20 cellular contexts compared by ENCODE assay signal in the genomic region with DNA sequence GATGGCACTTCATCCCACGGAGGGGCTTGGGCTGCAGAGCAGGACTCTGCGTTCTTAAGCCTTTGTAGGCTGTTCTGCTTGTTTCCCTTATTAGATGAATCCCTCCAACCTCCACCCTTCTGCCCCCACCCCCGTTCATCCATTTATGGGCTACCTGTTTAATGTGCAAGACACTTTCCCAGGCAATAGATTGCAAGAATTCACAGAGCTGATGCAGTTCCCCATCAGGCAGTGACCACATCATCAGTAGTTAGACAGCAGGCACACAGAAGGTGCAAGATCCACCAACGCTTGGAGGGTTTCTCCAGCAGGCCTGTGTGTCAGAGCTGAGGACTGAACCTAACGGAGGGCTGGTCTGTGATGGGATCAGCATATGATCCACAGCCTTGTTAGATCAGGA. TPM values are rescaled to one million over a fixed set of nuclear protein-coding genes. Genes with fewer than 3 reads are reported as not detected.
DNase-seq lines count a peak whose midpoint lies in the region; ATAC-seq and TF ChIP-seq lines count a peak whose summit lies in the region.
"Had no signal": no experiment of that assay in that cellular context is flagged by ENCODE, and none has a peak within 500 bp of the region (broad histone marks: within the 10 kb centered on the region; RNA-seq: fewer than 3 reads in every experiment).

No MANE protein-coding gene starts in this region.

- H3K9me3 ChIP-seq in parathyroid adenoma (ENCODE audit: control insufficient read depth, low read length) (no peaks in the 10 kb centered on the region), upper lobe of right lung (no peaks in the 10 kb centered on the region)
- H3K9me3 ChIP-seq: BLaER1, MG63, Peyer's patch had no signal

- no peaks in the 10 kb centered on the region for H3K79me2 ChIP-seq in parathyroid adenoma

- H3K4me3 ChIP-seq in fibroblast of mammary gland (ENCODE audit: control insufficient read depth, low read depth, low read length), result no peak overlapping the region
- no peak overlapping the region for H3K4me3 ChIP-seq in parathyroid adenoma (ENCODE audit: low read depth, low read length)
- H3K4me3 ChIP-seq in upper lobe of right lung, result no peak overlapping the region
- H3K4me3 ChIP-seq: BLaER1, GM23338, MG63, Peyer's patch had no signal

- in situ Hi-C loops in KBM-7 (cut with MboI; ENCODE audit: low pct_unique_long_range_greater_than_20kb, low sequenced_read_pairs), result no loop called here

- TF ChIP-seq CTCF in fibroblast of mammary gland (conservative IDR thresholded peaks at IDR 0.05; ENCODE audit: control insufficient read depth, insufficient read depth, low read depth, low read length) (no peak), parathyroid adenoma (IDR thresholded peaks at IDR 0.05) (no peak), upper lobe of right lung (IDR thresholded peaks at IDR 0.05) (no peak)

- H3K4me2 ChIP-seq in parathyroid adenoma (ENCODE audit: low read length), result no peak overlapping the region
- H3K4me2 ChIP-seq: BLaER1, GM23338 had no signal

- H3K27ac ChIP-seq in parathyroid adenoma (no peak overlapping the region), upper lobe of right lung (no peak overlapping the region)
- H3K27ac ChIP-seq: BLaER1 had no signal

- DNase-seq in activated effector memory CD4-positive, alpha-beta T cell treated with anti-CD3 and anti-CD28 coated beads, Interleukin-2, amount 50 U/mL, for 16 hours, result peak; percentile 44
- no peak for DNase-seq in activated effector memory CD4-positive, alpha-beta T cell treated with Interleukin-2 at 50 U/mL for 16 hours
- DNase-seq in fibroblast of mammary gland (ENCODE audit: low read depth) (peak; percentile 30), upper lobe of right lung (peak; percentile 17), Right ventricle myocardium inferior (ENCODE audit: missing footprints) (no peak), KBM-7 (no peak)
- DNase-seq: CD8-positive, alpha-beta memory T cell; GF-D8; MG63; NCI-H1092; NCI-H146; NCI-H2081 treated with DMSO at 0.1 percent for 48 hours; NCI-H510A; NCI-H82; Peyer's patch; Right ventricle myocardium superior had no signal

- H3K4me1 ChIP-seq in parathyroid adenoma, result peaks cover 6% of the 10 kb centered on the region
- H3K4me1 ChIP-seq in upper lobe of right lung, result peaks cover 37% of the 10 kb centered on the region

- no peaks in the 10 kb centered on the region for H3K27me3 ChIP-seq in parathyroid adenoma (ENCODE audit: control insufficient read depth, insufficient read depth, low read length)
- no peaks in the 10 kb centered on the region for H3K27me3 ChIP-seq in upper lobe of right lung
- H3K27me3 ChIP-seq: BLaER1, MG63, Peyer's patch had no signal

- H3K36me3 ChIP-seq in parathyroid adenoma (ENCODE audit: control insufficient read depth, insufficient read depth, low read length) (no peaks in the 10 kb centered on the region), upper lobe of right lung (peaks cover 22% of the 10 kb centered on the region)
- H3K36me3 ChIP-seq: BLaER1, MG63 had no signal

- ATAC-seq in upper lobe of right lung (no peak), HG03280 (IDR thresholded peaks at IDR 0.05; ENCODE audit: unreplicated experiment) (no peak), Right ventricle myocardium inferior (no peak)

- peak overlapping the region; percentile 39 for H2AFZ ChIP-seq in parathyroid adenoma
- H2AFZ ChIP-seq: GM23338 had no signal

- H3K9ac ChIP-seq in parathyroid adenoma, result no peak overlapping the region

- intact Hi-C loops in upper lobe of right lung (cut with DNase I), result no loop called here
- intact Hi-C loops in Right ventricle myocardium inferior (cut with DNase I), result loop anchor here (2.0 to 5.0 kb wide), 2 partner anchors 146 to 169 kb away; no protein-coding TSS in a partner anchor

RNA-seq across cellular contexts. Expression of gene C1R, which starts 1.2 kb away (rescaled TPM):
- 367 TPM for total RNA-seq in upper lobe of right lung
- total RNA-seq in Right ventricle myocardium inferior, result 227 TPM

RNA-seq across cellular contexts. Expression of gene C1RL, which starts 15.5 kb away (rescaled TPM):
- total RNA-seq in upper lobe of right lung, result 91.6 TPM
- total RNA-seq in Right ventricle myocardium inferior, result 14.4 TPM

RNA-seq across cellular contexts. Expression of gene C1S, which starts 33.0 kb away (rescaled TPM):
- 321 TPM for total RNA-seq in upper lobe of right lung
- 153 TPM for total RNA-seq in Right ventricle myocardium inferior

RNA-seq across cellular contexts. Expression of gene RBP5, which starts 35.2 kb away (rescaled TPM):
- total RNA-seq in upper lobe of right lung, result 7.1 TPM
- total RNA-seq in Right ventricle myocardium inferior, result 0.54 TPM

RNA-seq across cellular contexts. Expression of gene CLSTN3, which starts 36.7 kb away (rescaled TPM):
- 48.2 TPM for total RNA-seq in upper lobe of right lung
- total RNA-seq in Right ventricle myocardium inferior, result 5.7 TPM

Comparison
In these comparisons a context has a peak if more than half of its experiments do, and no peak if none do; other contexts are left out.
1. DNase-seq: peak in activated effector memory CD4-positive, alpha-beta T cell treated with anti-CD3 and anti-CD28 coated beads, Interleukin-2, amount 50 U/mL, for 16 hours (single experiment), fibroblast of mammary gland (single experiment) and upper lobe of right lung (single experiment); none in activated effector memory CD4-positive, alpha-beta T cell treated with Interleukin-2 at 50 U/mL for 16 hours (single experiment), Right ventricle myocardium inferior (single experiment) and KBM-7 (single experiment).